29 cellular contexts compared by ENCODE assay signal in genomic region chr2:207991944-207992343, GRCh38.
"Had no signal": no experiment of that assay in that cellular context is flagged by ENCODE, and none has a peak within 500 bp of the region (broad histone marks: within the 10 kb centered on the region; RNA-seq: fewer than 3 reads in every experiment).

No MANE protein-coding gene starts in this region.

- H3K36me3 ChIP-seq: left lung, pancreas, prostate gland, stomach, thyroid gland, transverse colon, vagina had no signal

- H3K4me3 ChIP-seq: left lung, lower lobe of right lung, pancreas, prostate gland, skin epidermis, stomach, testis, thyroid gland, transverse colon, upper lobe of left lung, vagina had no signal

- H3K27me3 ChIP-seq: left lung, pancreas, stomach, testis, thyroid gland, transverse colon, upper lobe of left lung, vagina had no signal

- H3K4me1 ChIP-seq: prostate gland, testis, transverse colon, vagina had no signal

- ATAC-seq: left colon; left lung; lower lobe of right lung; naive thymus-derived CD8-positive, alpha-beta T cell; pancreas; right cardiac atrium; sciatic nerve had no signal

- H3K9me3 Mint-ChIP-seq: immature natural killer cell; naive thymus-derived CD8-positive, alpha-beta T cell; nephron; neural crest cell had no signal

- H3K9me3 ChIP-seq: left lung, lower lobe of right lung, pancreas, prostate gland, stomach, testis, thyroid gland, transverse colon, upper lobe of left lung, vagina had no signal

- H3K27ac ChIP-seq: left lung, lower lobe of right lung, pancreas, prostate gland, stomach, testis, thyroid gland, transverse colon, upper lobe of left lung, vagina had no signal

- H3K4me1 Mint-ChIP-seq: nephron, neural crest cell had no signal

- H3K27me3 Mint-ChIP-seq: naive thymus-derived CD8-positive, alpha-beta T cell had no signal

- H3K27ac Mint-ChIP-seq: immature natural killer cell; naive thymus-derived CD8-positive, alpha-beta T cell; nephron had no signal

- DNase-seq: immature natural killer cell; kidney; left colon; left lung; lower lobe of right lung; mammary epithelial cell; mesenchymal stem cell; naive thymus-derived CD8-positive, alpha-beta T cell; nucleus accumbens; pancreas; posterior cingulate gyrus; retina; right cardiac atrium; stimulated activated CD4-positive, alpha-beta T cell treated with anti-CD3 and anti-CD28 coated beads, Interleukin-12 subunit alpha, Interleukin-12 subunit beta, amount 100 ng/mL, for 4 hours; stimulated activated CD4-positive, alpha-beta T cell treated with anti-CD3 and anti-CD28 coated beads, Interleukin-15, amount 100 ng/mL, for 24 hours; stimulated activated CD4-positive, alpha-beta T cell treated with anti-CD3 and anti-CD28 coated beads, Interleukin-2, amount 100 ng/mL, for 24 hours; stimulated activated CD4-positive, alpha-beta T cell treated with anti-CD3 and anti-CD28 coated beads, Interleukin-4, amount 100 ng/mL, for 1 hour; stimulated activated naive CD4-positive, alpha-beta T cell; stomach; testis; thyroid gland; transverse colon; upper lobe of left lung had no signal

- H3K4me3 Mint-ChIP-seq: immature natural killer cell; naive thymus-derived CD8-positive, alpha-beta T cell; nephron; neural crest cell had no signal
